1 cellular context compared by ENCODE assay signal in genomic region chr20:44861547-44862006, GRCh38.
TF ChIP-seq lines count a peak whose summit lies in the region.

No MANE protein-coding gene starts in this region.

TF ChIP-seq in SK-N-SH treated with all-trans-retinoic acid at 6 μM for 48 hours, 23 proteins besides CTCF, POLR2A, EP300 and RAD21 (continued from another document):
- TF ChIP-seq SNAI2 (CRISPR knock-in tag; IDR thresholded peaks at IDR 0.05) (no peak), GLIS3 (CRISPR knock-in tag; IDR thresholded peaks at IDR 0.05) (no peak), CSDC2 (CRISPR knock-in tag; IDR thresholded peaks at IDR 0.05) (no peak), ZNF70 (CRISPR knock-in tag; IDR thresholded peaks at IDR 0.05) (no peak), TCF4 (CRISPR knock-in tag; IDR thresholded peaks at IDR 0.05; ENCODE audit: borderline replicate concordance) (no peak), ZFP30 (CRISPR knock-in tag; IDR thresholded peaks at IDR 0.05) (no peak)
